In genomic region chr1:173862769-173863223, GRCh38 we compare ENCODE assay signal across 1 cellular context.
TF ChIP-seq lines count a peak whose summit lies in the region.

No MANE protein-coding gene starts in this region.

TF ChIP-seq in GM12878, 131 proteins besides CTCF, POLR2A, EP300 and RAD21:
- no peak for TF ChIP-seq ZNF207 (IDR thresholded peaks at IDR 0.05; ENCODE audit: borderline replicate concordance)
- TF ChIP-seq CHD2 (IDR thresholded peaks at IDR 0.05; ENCODE audit: borderline replicate concordance, low read depth, low read length), result no peak
- TF ChIP-seq, protein P1, sequence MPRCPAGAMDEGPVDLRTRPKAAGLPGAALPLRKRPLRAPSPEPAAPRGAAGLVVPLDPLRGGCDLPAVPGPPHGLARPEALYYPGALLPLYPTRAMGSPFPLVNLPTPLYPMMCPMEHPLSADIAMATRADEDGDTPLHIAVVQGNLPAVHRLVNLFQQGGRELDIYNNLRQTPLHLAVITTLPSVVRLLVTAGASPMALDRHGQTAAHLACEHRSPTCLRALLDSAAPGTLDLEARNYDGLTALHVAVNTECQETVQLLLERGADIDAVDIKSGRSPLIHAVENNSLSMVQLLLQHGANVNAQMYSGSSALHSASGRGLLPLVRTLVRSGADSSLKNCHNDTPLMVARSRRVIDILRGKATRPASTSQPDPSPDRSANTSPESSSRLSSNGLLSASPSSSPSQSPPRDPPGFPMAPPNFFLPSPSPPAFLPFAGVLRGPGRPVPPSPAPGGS (IDR thresholded peaks at IDR 0.05; ENCODE audit: borderline replicate concordance, insufficient read depth, low read depth, low read length, poor library complexity, severe bottlenecking), result peak; percentile 4
- TF ChIP-seq POLR2AphosphoS5 (IDR thresholded peaks at IDR 0.05; ENCODE audit: low read length), result peak; percentile 21; the same call in 1 of the 2 replicates
- no peak for TF ChIP-seq FOXK2 (IDR thresholded peaks at IDR 0.05)
- no peak for TF ChIP-seq BACH1 (IDR thresholded peaks at IDR 0.05; ENCODE audit: borderline replicate concordance)
- no peak for TF ChIP-seq REST (IDR thresholded peaks at IDR 0.05; ENCODE audit: low read depth, low read length)
- TF ChIP-seq, protein P2, sequence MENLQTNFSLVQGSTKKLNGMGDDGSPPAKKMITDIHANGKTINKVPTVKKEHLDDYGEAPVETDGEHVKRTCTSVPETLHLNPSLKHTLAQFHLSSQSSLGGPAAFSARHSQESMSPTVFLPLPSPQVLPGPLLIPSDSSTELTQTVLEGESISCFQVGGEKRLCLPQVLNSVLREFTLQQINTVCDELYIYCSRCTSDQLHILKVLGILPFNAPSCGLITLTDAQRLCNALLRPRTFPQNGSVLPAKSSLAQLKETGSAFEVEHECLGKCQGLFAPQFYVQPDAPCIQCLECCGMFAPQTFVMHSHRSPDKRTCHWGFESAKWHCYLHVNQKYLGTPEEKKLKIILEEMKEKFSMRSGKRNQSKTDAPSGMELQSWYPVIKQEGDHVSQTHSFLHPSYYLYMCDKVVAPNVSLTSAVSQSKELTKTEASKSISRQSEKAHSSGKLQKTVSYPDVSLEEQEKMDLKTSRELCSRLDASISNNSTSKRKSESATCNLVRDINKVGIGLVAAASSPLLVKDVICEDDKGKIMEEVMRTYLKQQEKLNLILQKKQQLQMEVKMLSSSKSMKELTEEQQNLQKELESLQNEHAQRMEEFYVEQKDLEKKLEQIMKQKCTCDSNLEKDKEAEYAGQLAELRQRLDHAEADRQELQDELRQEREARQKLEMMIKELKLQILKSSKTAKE (IDR thresholded peaks at IDR 0.05; ENCODE audit: low read depth, poor library complexity, severe bottlenecking), result no peak
- no peak for TF ChIP-seq E2F8 (IDR thresholded peaks at IDR 0.05; ENCODE audit: low read depth, partially characterized antibody)
- TF ChIP-seq RUNX3 (IDR thresholded peaks at IDR 0.05; ENCODE audit: low read length), result no peak
- no peak for TF ChIP-seq RCOR1 (conservative IDR thresholded peaks at IDR 0.05; ENCODE audit: low read depth, low read length)
- TF ChIP-seq ZBED1 (IDR thresholded peaks at IDR 0.05; ENCODE audit: borderline replicate concordance), result 0 out of 2 replicates have a peak, but pooled peaks have one; percentile 74
- no peak for TF ChIP-seq NFXL1 (IDR thresholded peaks at IDR 0.05; ENCODE audit: borderline replicate concordance)
- no peak for TF ChIP-seq SRF (IDR thresholded peaks at IDR 0.05; ENCODE audit: low read depth in 2 of 2, low read length in 2 of 2)
- no peak for TF ChIP-seq EGR1 (IDR thresholded peaks at IDR 0.05; ENCODE audit: borderline replicate concordance in 1 of 2, low read depth in 2 of 2, low read length in 2 of 2)
- no peak for TF ChIP-seq TBL1XR1 (IDR thresholded peaks at IDR 0.05; ENCODE audit: low read depth, low read length)
- TF ChIP-seq CREM (IDR thresholded peaks at IDR 0.05; ENCODE audit: low read depth), result no peak
- TF ChIP-seq ATF7 (IDR thresholded peaks at IDR 0.05; ENCODE audit: low read depth), result no peak
- TF ChIP-seq GABPA (IDR thresholded peaks at IDR 0.05; ENCODE audit: low read depth), result no peak
- TF ChIP-seq SMAD1 (IDR thresholded peaks at IDR 0.05; ENCODE audit: low read depth, partially characterized antibody), result no peak
- TF ChIP-seq CREB1 (IDR thresholded peaks at IDR 0.05; ENCODE audit: low read depth), result peak; percentile 39; the same call in 1 of the 2 replicates
- TF ChIP-seq ZNF384 (IDR thresholded peaks at IDR 0.05; ENCODE audit: borderline replicate concordance, low read depth, low read length), result no peak
- TF ChIP-seq NBN (IDR thresholded peaks at IDR 0.05), result no peak
- TF ChIP-seq TCF3 (IDR thresholded peaks at IDR 0.05; ENCODE audit: borderline replicate concordance, insufficient read depth, low read depth, low read length), result no peak
- TF ChIP-seq RBBP5 (conservative IDR thresholded peaks at IDR 0.05), result no peak
TF ChIP-seq in GM12878: peak in this region for 4.
